In the genomic region with DNA sequence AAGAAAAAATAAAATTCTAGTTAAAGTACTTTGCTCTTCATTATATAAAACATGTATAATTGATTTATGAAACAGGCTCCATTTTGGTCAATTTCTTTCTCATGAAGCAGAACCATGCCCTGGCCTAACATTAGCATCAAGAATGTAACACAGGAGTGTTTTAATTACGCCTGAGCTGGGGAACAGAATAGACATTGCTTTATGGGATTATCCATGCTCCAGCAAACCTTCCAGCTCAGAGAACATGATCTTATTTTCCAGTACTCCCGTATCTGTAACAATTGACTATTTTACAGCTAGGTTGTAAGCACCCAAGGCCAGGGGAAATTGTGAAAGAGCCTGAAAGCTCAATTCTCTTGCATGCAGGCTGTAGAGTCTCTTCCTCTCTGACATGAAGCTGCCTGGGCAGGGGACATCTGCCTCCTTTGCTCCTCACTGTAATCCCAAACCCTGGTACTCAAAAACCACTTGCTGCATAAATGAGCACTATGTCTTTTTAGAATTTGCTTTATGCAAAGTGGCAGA, we compare ENCODE assay signal across 1 cellular context.
A peak's percentile ranks its signal among the peaks of the same experiment; 100 is the strongest.
TF ChIP-seq lines count a peak whose summit lies in the region.

No MANE protein-coding gene starts in this region.

TF ChIP-seq in HepG2, 621 proteins besides CTCF, POLR2A, EP300 and RAD21:
- TF ChIP-seq CC2D1A (CRISPR knock-in tag; IDR thresholded peaks at IDR 0.05), result no peak
- TF ChIP-seq CEBPB (IDR thresholded peaks at IDR 0.05; ENCODE audit: borderline replicate concordance, low read depth, low read length), result 0 out of 2 replicates have a peak, but pooled peaks have one; percentile 0
- no peak for TF ChIP-seq POLR2G (IDR thresholded peaks at IDR 0.05; ENCODE audit: low read depth, low read length)
TF ChIP-seq in HepG2: peak in this region for 1.
